Comparison of ENCODE assay signal across 8 cellular contexts in genomic region chr2:63842149-63843061, GRCh38. TPM values are rescaled to one million over a fixed set of nuclear protein-coding genes. Genes with fewer than 3 reads are reported as not detected.
DNase-seq lines count a peak whose midpoint lies in the region; ATAC-seq and TF ChIP-seq lines count a peak whose summit lies in the region.

No MANE protein-coding gene starts in this region.

- H3K27me3 Mint-ChIP-seq in CD4-positive, alpha-beta memory T cell, result no peaks in the 10 kb centered on the region
- no peaks in the 10 kb centered on the region for H3K27me3 Mint-ChIP-seq in memory B cell

- peaks cover 42 to 68% (median 55%) of the 10 kb centered on the region in 4 donors for H3K4me1 Mint-ChIP-seq in CD4-positive, alpha-beta memory T cell
- peaks cover 33% of the 10 kb centered on the region for H3K4me1 Mint-ChIP-seq in memory B cell

- peak overlapping the region; percentile 63 to 85 for H3K4me3 ChIP-seq in CD4-positive, alpha-beta memory T cell (ENCODE audit: low read length in 2 of 2)
- H3K4me3 ChIP-seq in HUES6 (ENCODE audit: low read depth, low read length) (peak overlapping the region; percentile 94), ectodermal cell (ENCODE audit: insufficient read depth, low read depth, low read length) (peak overlapping the region; percentile 72), tibial artery (peak overlapping the region; percentile 72 to 89)

- H3K9me3 Mint-ChIP-seq in CD4-positive, alpha-beta memory T cell, result peaks cover 0 to 5% (median 0%) of the 10 kb centered on the region in 8 donors
- no peaks in the 10 kb centered on the region for H3K9me3 Mint-ChIP-seq in memory B cell

- peak overlapping the region; percentile 96 to 100 (median 98) for H3K4me3 Mint-ChIP-seq in CD4-positive, alpha-beta memory T cell
- H3K4me3 Mint-ChIP-seq in memory B cell, result peak overlapping the region; percentile 95

- no peak for DNase-seq in CD4-positive, alpha-beta memory T cell
- DNase-seq in SK-MEL-5 (ENCODE audit: low read depth, low spot score), result peak; percentile 55
- DNase-seq in memory B cell (ENCODE audit: low spot score in 2 of 2), result no peak
- DNase-seq in tibial artery, result peak; percentile 57 to 77
- no peak for DNase-seq in effector CD4-positive, alpha-beta T cell
- no peak for DNase-seq in HuH-7.5 (ENCODE audit: low spot score)

- 1% methylated on average over 24 of the region's 24 CpGs for WGBS in ectodermal cell, 2 experiments

- no peak for ATAC-seq in memory B cell (ENCODE audit: low read depth)

- intact Hi-C loops in CD4-positive, alpha-beta memory T cell (cut with micrococcal nuclease), result loop anchor here (5.0 kb wide), 4 partner anchors 175 to 1645 kb away; partner anchors contain the start of genes B3GNT2 and VPS54
- intact Hi-C loops in tibial artery (cut with DNase I; ENCODE audit: low total_unique reads), result no loop called here

- H3K36me3 ChIP-seq in CD4-positive, alpha-beta memory T cell (ENCODE audit: insufficient read depth, low read length), result no peaks in the 10 kb centered on the region
- H3K36me3 ChIP-seq in HUES6 (ENCODE audit: control insufficient read depth, insufficient read depth, low read length) (peaks cover 22% of the 10 kb centered on the region; the same call in 1 of the 2 replicates), ectodermal cell (ENCODE audit: control insufficient read depth, insufficient read depth, low read length) (no peaks in the 10 kb centered on the region), tibial artery (no peaks in the 10 kb centered on the region)

- POLR2A ChIA-PET in CD4-positive, alpha-beta memory T cell (lab: Charles Lee; ENCODE audit: partially characterized antibody), result interaction anchor here (0.9 to 3.9 kb wide), 13 partner anchors 8 to 1385 kb away, joined by 3 to 113 read pairs (median 9); partner anchors contain the start of genes ACTR2, AFTPH, MDH1 and SERTAD2

- peak overlapping the region; percentile 95 to 100 (median 97) for H3K27ac Mint-ChIP-seq in CD4-positive, alpha-beta memory T cell
- H3K27ac Mint-ChIP-seq in memory B cell, result peak overlapping the region; percentile 96

- peak overlapping the region; percentile 71 for H3K27ac ChIP-seq in CD4-positive, alpha-beta memory T cell (ENCODE audit: low read depth, low read length)
- peak overlapping the region; percentile 49 for H3K27ac ChIP-seq in HUES6 (ENCODE audit: low read depth, low read length)
- peak overlapping the region; percentile 95 for H3K27ac ChIP-seq in ectodermal cell (ENCODE audit: insufficient read depth, low read depth, low read length, poor library complexity, severe bottlenecking)
- peak overlapping the region; percentile 91 to 98 for H3K27ac ChIP-seq in tibial artery

- H3K4me1 ChIP-seq in CD4-positive, alpha-beta memory T cell (ENCODE audit: insufficient read depth, low read length), result peaks cover 47% of the 10 kb centered on the region
- H3K4me1 ChIP-seq in HUES6 (ENCODE audit: control insufficient read depth, insufficient read depth, low read length), result peaks cover 25% of the 10 kb centered on the region
- peaks cover 20% of the 10 kb centered on the region for H3K4me1 ChIP-seq in ectodermal cell (ENCODE audit: control insufficient read depth, insufficient read depth, low read length)
- H3K4me1 ChIP-seq in tibial artery, result peaks cover 0 to 69% (median 34%) of the 10 kb centered on the region in 4 donors

- in situ Hi-C loops in SK-MEL-5 (cut with HindIII; ENCODE audit: low pct_unique_long_range_greater_than_20kb, low sequenced_read_pairs), result no loop called here

- H3K9me3 ChIP-seq in CD4-positive, alpha-beta memory T cell (ENCODE audit: control insufficient read depth in 1 of 2, low read length in 2 of 2), result no peaks in the 10 kb centered on the region
- H3K9me3 ChIP-seq in HUES6 (ENCODE audit: control insufficient read depth, insufficient read depth, low read depth, low read length) (no peaks in the 10 kb centered on the region), ectodermal cell (ENCODE audit: control insufficient read depth, low read length) (no peaks in the 10 kb centered on the region), tibial artery (no peaks in the 10 kb centered on the region)

- peaks cover 6 to 24% of the 10 kb centered on the region in 2 donors for H3K36me3 Mint-ChIP-seq in CD4-positive, alpha-beta memory T cell
- H3K36me3 Mint-ChIP-seq in memory B cell, result peaks cover 4% of the 10 kb centered on the region

- peak overlapping the region; percentile 91 for H3K9ac ChIP-seq in HUES6 (ENCODE audit: low read length)

- CTCF ChIA-PET in CD4-positive, alpha-beta memory T cell (lab: Charles Lee; ENCODE audit: partially characterized antibody), result interaction anchor here (1.0 to 4.1 kb wide), 6 partner anchors 12 to 681 kb away, joined by 3 to 37 read pairs (median 6); partner anchors contain the start of gene AFTPH

- TF ChIP-seq CTCF in tibial artery (IDR thresholded peaks at IDR 0.05), result peak in 1 of 2 experiments; percentile 15

- no peaks in the 10 kb centered on the region for H3K27me3 ChIP-seq in CD4-positive, alpha-beta memory T cell (ENCODE audit: insufficient read depth, low read length)
- H3K27me3 ChIP-seq in HUES6 (ENCODE audit: control insufficient read depth, insufficient read depth, low read length) (no peaks in the 10 kb centered on the region), ectodermal cell (ENCODE audit: control insufficient read depth, insufficient read depth, low read length, poor library complexity, severe bottlenecking) (no peaks in the 10 kb centered on the region), tibial artery (no peaks in the 10 kb centered on the region)

RNA-seq across cellular contexts. Expression of gene UGP2, which starts 0.7 kb away (rescaled TPM):
- 10 to 100 TPM; 77.6 to 92.7 TPM for total RNA-seq in CD4-positive, alpha-beta memory T cell
- polyA plus RNA-seq in CD4-positive, alpha-beta memory T cell, result 100 to 1,000 TPM; 137 to 224 TPM
- total RNA-seq in SK-MEL-5 (2014; rRNA removed; shearing (Covaris generic)), result 86.1 and 91.6 TPM in 2 replicates
- 70.5 and 76.6 TPM in 2 replicates for polyA plus RNA-seq in SK-MEL-5 (2015; cell fraction: cytosol; rRNA removed)
- polyA plus RNA-seq in SK-MEL-5 (2015; cell fraction: nucleus; rRNA removed), result 36.3 and 49.4 TPM in 2 replicates
- 71.8 TPM for polyA plus RNA-seq in ectodermal cell (2013, experiment 1 of 4)
- polyA plus RNA-seq in ectodermal cell (2013, experiment 2 of 4), result 71.4 TPM
- polyA plus RNA-seq in ectodermal cell (2013, experiment 3 of 4), result 64.5 TPM
- polyA plus RNA-seq in ectodermal cell (2013, experiment 4 of 4), result 68.5 TPM

Comparison
In these comparisons a context has a peak if more than half of its experiments do, and no peak if none do; other contexts are left out.
1. DNase-seq: peak in SK-MEL-5 (single experiment) and tibial artery (2 of 2); none in CD4-positive, alpha-beta memory T cell (0 of 5), memory B cell (0 of 2), effector CD4-positive, alpha-beta T cell (single experiment) and HuH-7.5 (single experiment).
2. Peak in every context shown above with its lines, with median percentiles within 50 percentile points of each other: H3K27ac ChIP-seq and H3K4me3 ChIP-seq.